9 cellular contexts compared by ENCODE assay signal in genomic region chr13:76019421-76020044, GRCh38.
DNase-seq lines count a peak whose midpoint lies in the region; ATAC-seq and TF ChIP-seq lines count a peak whose summit lies in the region.
"Had no signal": no experiment of that assay in that cellular context is flagged by ENCODE, and none has a peak within 500 bp of the region (broad histone marks: within the 10 kb centered on the region; RNA-seq: fewer than 3 reads in every experiment).

No MANE protein-coding gene starts in this region.

- H3K36me3 ChIP-seq in left ventricle myocardium inferior: no peaks in the 10 kb centered on the region
- no peaks in the 10 kb centered on the region for H3K36me3 ChIP-seq in testis (ENCODE audit: low read depth, missing control alignments)
- H3K36me3 ChIP-seq in spleen: no peaks in the 10 kb centered on the region
- H3K36me3 ChIP-seq in gastroesophageal sphincter: no peaks in the 10 kb centered on the region

- no peaks in the 10 kb centered on the region for H3K27me3 ChIP-seq in left ventricle myocardium inferior (ENCODE audit: low read depth)
- H3K27me3 ChIP-seq in testis: no peaks in the 10 kb centered on the region
- no peaks in the 10 kb centered on the region for H3K27me3 ChIP-seq in spleen (replicated peaks in 1 of 7)
- H3K27me3 ChIP-seq in gastroesophageal sphincter: no peaks in the 10 kb centered on the region

- in situ Hi-C loops in SK-MEL-5 (cut with HindIII; ENCODE audit: low pct_unique_long_range_greater_than_20kb, low sequenced_read_pairs): no loop called here

- ATAC-seq in Right ventricle myocardium inferior (no peak), gastroesophageal sphincter (no peak)

- H3K4me3 ChIP-seq in left ventricle myocardium inferior (no peak overlapping the region), testis (peak overlapping the region in 1 of 2 donors; percentile 0), spleen (no peak overlapping the region), gastroesophageal sphincter (no peak overlapping the region)

- intact Hi-C loops in Right ventricle myocardium inferior (cut with DNase I): loop anchor here (2.0 kb wide), 1 partner anchor 139 kb away; no protein-coding TSS in a partner anchor
- intact Hi-C loops in cardiac septum (cut with DNase I): loop anchor here (10.0 kb wide), 2 partner anchors 115 to 455 kb away; no protein-coding TSS in a partner anchor
- intact Hi-C loops in left ventricle myocardium inferior (cut with micrococcal nuclease): loop anchor here (10.0 kb wide), 1 partner anchor 135 kb away; no protein-coding TSS in a partner anchor
- intact Hi-C loops in testis (cut with DNase I; ENCODE audit: low total_unique reads): no loop called here
- intact Hi-C loops in spleen (cut with DNase I; ENCODE audit: low total_unique reads): no loop called here

- peak; percentile 44 for TF ChIP-seq CTCF in left ventricle myocardium inferior (IDR thresholded peaks at IDR 0.05; ENCODE audit: borderline replicate concordance)
- no peak for TF ChIP-seq CTCF in testis (IDR thresholded peaks at IDR 0.05)
- no peak for TF ChIP-seq CTCF in spleen (IDR thresholded peaks at IDR 0.05 in 8 of 11, conservative IDR thresholded peaks at IDR 0.05 in 3 of 11)
- peak in 1 of 4 experiments; percentile 30 for TF ChIP-seq CTCF in gastroesophageal sphincter (IDR thresholded peaks at IDR 0.05)

- H3K9me3 ChIP-seq in left ventricle myocardium inferior (replicated peaks) (no peaks in the 10 kb centered on the region), testis (no peaks in the 10 kb centered on the region), spleen (peaks cover 0 to 5% (median 0%) of the 10 kb centered on the region in 8 donors), gastroesophageal sphincter (no peaks in the 10 kb centered on the region)

- 56 to 60% methylated on average over 21 of the region's 21 CpGs for WGBS in testis, 2 donors
- WGBS in spleen, 5 donors: 68 to 88% (median 74%) methylated on average over 21 of the region's 21 CpGs
- 70 to 77% methylated on average over 3 to 18 of the region's 21 CpGs for WGBS in gastroesophageal sphincter (ENCODE audit: low coverage in 1 of 2), 2 donors

- TF ChIP-seq POLR2A in testis (IDR thresholded peaks at IDR 0.05): no peak
- no peak for TF ChIP-seq POLR2A in spleen (IDR thresholded peaks at IDR 0.05)
- no peak for TF ChIP-seq POLR2A in gastroesophageal sphincter (IDR thresholded peaks at IDR 0.05)

- peaks cover 7% of the 10 kb centered on the region for H3K4me1 ChIP-seq in left ventricle myocardium inferior
- H3K4me1 ChIP-seq in testis: no peaks in the 10 kb centered on the region
- H3K4me1 ChIP-seq in spleen: no peaks in the 10 kb centered on the region
- peaks cover 0 to 9% (median 5%) of the 10 kb centered on the region in 3 donors for H3K4me1 ChIP-seq in gastroesophageal sphincter

- H3K27ac ChIP-seq in left ventricle myocardium inferior (replicated peaks): no peak overlapping the region
- H3K27ac ChIP-seq in testis: no peak overlapping the region
- no peak overlapping the region for H3K27ac ChIP-seq in spleen
- no peak overlapping the region for H3K27ac ChIP-seq in gastroesophageal sphincter

- DNase-seq in Right ventricle myocardium inferior (ENCODE audit: missing footprints) (peak; percentile 51), cardiac septum (ENCODE audit: low spot score) (no peak), SK-MEL-5 (ENCODE audit: low read depth, low spot score) (peak; percentile 97), left ventricle myocardium inferior (peak; percentile 11), testis (peak; percentile 45), NCI-H226 (no peak), spleen (no peak)
- DNase-seq: COR-L47 had no signal

- TF ChIP-seq EP300 in gastroesophageal sphincter (IDR thresholded peaks at IDR 0.05): no peak

Comparison
In these comparisons a context has a peak if more than half of its experiments do, and no peak if none do; other contexts are left out.
1. DNase-seq: peak in Right ventricle myocardium inferior (single experiment), SK-MEL-5 (single experiment), left ventricle myocardium inferior (single experiment) and testis (single experiment); none in cardiac septum (single experiment), NCI-H226 (single experiment) and spleen (single experiment).
2. intact Hi-C loops: an anchor here in Right ventricle myocardium inferior (2.0 kb wide), cardiac septum (10.0 kb wide) and left ventricle myocardium inferior (10.0 kb wide); none called in testis and spleen.